ENCODE assay signal across 8 cellular contexts in genomic region chr5:128083811-128084227, GRCh38. TPM values are rescaled to one million over a fixed set of nuclear protein-coding genes. Genes with fewer than 3 reads are reported as not detected.
DNase-seq lines count a peak whose midpoint lies in the region; ATAC-seq and TF ChIP-seq lines count a peak whose summit lies in the region.

No MANE protein-coding gene starts in this region.

- H3K36me3 Mint-ChIP-seq in activated CD8-positive, alpha-beta memory T cell treated with anti-CD3 and anti-CD28 coated beads, Interleukin-2, amount 10 ng/mL, durations not matched to agents 7 days and 5 days = peaks cover 22% of the 10 kb centered on the region
- H3K36me3 Mint-ChIP-seq in progenitor cell of endocrine pancreas (ENCODE audit: insufficient read depth) = no peaks in the 10 kb centered on the region

- CTCF ChIA-PET in activated CD8-positive, alpha-beta memory T cell treated with anti-CD3 and anti-CD28 coated beads, Interleukin-2, amount 10 ng/mL, durations not matched to agents 7 days and 5 days (lab: Charles Lee) = interaction anchor here (1.0 to 1.5 kb wide), 3 partner anchors 8 to 297 kb away, joined by 3 to 5 read pairs (median 3); no protein-coding TSS in a partner anchor
- CTCF ChIA-PET in SK-N-SH (lab: Yijun Ruan, JAX) = interaction anchor here (0.9 to 2.8 kb wide), 10 partner anchors 10 to 208 kb away, joined by 3 to 8 read pairs (median 4); no protein-coding TSS in a partner anchor

- no peaks in the 10 kb centered on the region for H3F3A ChIP-seq in SK-N-SH (replicated peaks; ENCODE audit: insufficient read depth)

- no peaks in the 10 kb centered on the region for H3K9me2 ChIP-seq in SK-N-SH

- H3K4me1 Mint-ChIP-seq in activated CD8-positive, alpha-beta memory T cell treated with anti-CD3 and anti-CD28 coated beads, Interleukin-2, amount 10 ng/mL, durations not matched to agents 7 days and 5 days = peaks cover 53% of the 10 kb centered on the region
- peaks cover 37% of the 10 kb centered on the region for H3K4me1 Mint-ChIP-seq in progenitor cell of endocrine pancreas (ENCODE audit: low read depth)

- 0 out of 4 replicates have a peak, but pooled peaks of 1 of the 2 experiments have one; percentile 27 for TF ChIP-seq EP300 in SK-N-SH (IDR thresholded peaks at IDR 0.05; ENCODE audit: borderline replicate concordance in 1 of 2, low read depth in 1 of 2, low read length in 1 of 2)

- no peaks in the 10 kb centered on the region for H3K9me3 Mint-ChIP-seq in activated CD8-positive, alpha-beta memory T cell treated with anti-CD3 and anti-CD28 coated beads, Interleukin-2, amount 10 ng/mL, durations not matched to agents 7 days and 5 days (ENCODE audit: low read depth)
- H3K9me3 Mint-ChIP-seq in progenitor cell of endocrine pancreas (ENCODE audit: low read depth) = no peaks in the 10 kb centered on the region

- peak overlapping the region; percentile 80 to 86 for H3K4me3 ChIP-seq in SK-N-SH (ENCODE audit: low read depth in 2 of 2, low read length in 1 of 2)
- H3K4me3 ChIP-seq in fibroblast of villous mesenchyme (ENCODE audit: low read depth, low read length) = peak overlapping the region; percentile 83

- no peaks in the 10 kb centered on the region for H3K36me3 ChIP-seq in SK-N-SH (replicated peaks in 1 of 2; ENCODE audit: control insufficient read depth in 1 of 2, insufficient read depth in 2 of 2, low read length in 1 of 2)

- TF ChIP-seq RAD21 in SK-N-SH (IDR thresholded peaks at IDR 0.05; ENCODE audit: low read length) = peak; percentile 46

- peaks cover 6 to 18% of the 10 kb centered on the region in 2 experiments; a peak in 3 of 4 replicates for H3K4me1 ChIP-seq in SK-N-SH (ENCODE audit: control insufficient read depth in 1 of 2, insufficient read depth in 2 of 2, low read depth in 1 of 2, low read length in 1 of 2)

- H2AFZ ChIP-seq in SK-N-SH (ENCODE audit: low read depth) = peak overlapping the region; percentile 65

- peaks cover 81% of the 10 kb centered on the region for H3K79me2 ChIP-seq in SK-N-SH (ENCODE audit: insufficient read depth)

- H3K27ac Mint-ChIP-seq in activated CD8-positive, alpha-beta memory T cell treated with anti-CD3 and anti-CD28 coated beads, Interleukin-2, amount 10 ng/mL, durations not matched to agents 7 days and 5 days = no peak overlapping the region
- no peak overlapping the region for H3K27ac Mint-ChIP-seq in progenitor cell of endocrine pancreas

- POLR2A ChIA-PET in SK-N-SH (lab: Yijun Ruan, JAX) = no interaction called here

- peak overlapping the region; percentile 87 to 98 for H3K27ac ChIP-seq in SK-N-SH (ENCODE audit: low read depth in 2 of 2, low read length in 1 of 2)

- H3K27me3 ChIP-seq in SK-N-SH (ENCODE audit: insufficient read depth) = no peaks in the 10 kb centered on the region

- ATAC-seq in activated CD8-positive, alpha-beta memory T cell treated with anti-CD3 and anti-CD28 coated beads, Interleukin-2, amount 10 ng/mL, durations not matched to agents 7 days and 5 days = peak; percentile 34
- ATAC-seq in HG02884 (IDR thresholded peaks at IDR 0.05; ENCODE audit: unreplicated experiment) = peak; percentile 27

- TF ChIP-seq CTCF in SK-N-SH (IDR thresholded peaks at IDR 0.05) = peak; percentile 43
- peak; percentile 40 for TF ChIP-seq CTCF in fibroblast of villous mesenchyme (IDR thresholded peaks at IDR 0.05; ENCODE audit: insufficient read depth, low read depth, low read length)
- TF ChIP-seq CTCF in progenitor cell of endocrine pancreas (IDR thresholded peaks at IDR 0.05; ENCODE audit: unreplicated experiment) = peak; percentile 47

- H3K27me3 Mint-ChIP-seq in activated CD8-positive, alpha-beta memory T cell treated with anti-CD3 and anti-CD28 coated beads, Interleukin-2, amount 10 ng/mL, durations not matched to agents 7 days and 5 days = no peaks in the 10 kb centered on the region
- no peaks in the 10 kb centered on the region for H3K27me3 Mint-ChIP-seq in progenitor cell of endocrine pancreas

- H4K20me1 ChIP-seq in SK-N-SH (ENCODE audit: insufficient read depth) = peaks cover 19% of the 10 kb centered on the region

- peak overlapping the region; percentile 76 for H3K9ac ChIP-seq in SK-N-SH

- no peaks in the 10 kb centered on the region for H3K9me3 ChIP-seq in SK-N-SH

- no peak for DNase-seq in activated CD8-positive, alpha-beta memory T cell treated with anti-CD3 and anti-CD28 coated beads, Interleukin-2, amount 10 ng/mL, durations not matched to agents 7 days and 5 days
- DNase-seq in activated CD8-positive, alpha-beta memory T cell treated with anti-CD3 and anti-CD28 coated beads, Interleukin-2, amount 50 U/mL, for 48 hours = no peak
- DNase-seq in SK-N-SH (peak; percentile 87), fibroblast of villous mesenchyme (ENCODE audit: low read depth) (peak; percentile 57), progenitor cell of endocrine pancreas (ENCODE audit: low spot score, unreplicated experiment) (peak; percentile 64), foreskin melanocyte (no peak), pons (ENCODE audit: low spot score) (no peak)

- H3K4me2 ChIP-seq in SK-N-SH = peak overlapping the region; percentile 93; the same call in 1 of the 2 replicates

- WGBS in SK-N-SH (ENCODE audit: low lambda C conversion rate) = no CpG with 5 or more reads among the region's 53 CpGs

- H3K4me3 Mint-ChIP-seq in activated CD8-positive, alpha-beta memory T cell treated with anti-CD3 and anti-CD28 coated beads, Interleukin-2, amount 10 ng/mL, durations not matched to agents 7 days and 5 days = peak overlapping the region; percentile 82
- no peak overlapping the region for H3K4me3 Mint-ChIP-seq in progenitor cell of endocrine pancreas (ENCODE audit: low read depth)

TF ChIP-seq in SK-N-SH, 30 proteins besides CTCF, POLR2A, EP300 and RAD21:
- TF ChIP-seq SMC3 (IDR thresholded peaks at IDR 0.05; ENCODE audit: low read depth, low read length) (peak; percentile 30), NRF1 (IDR thresholded peaks at IDR 0.05; ENCODE audit: low read depth, low read length) (0 out of 2 replicates have a peak, but pooled peaks have one; percentile 11), POLR2AphosphoS5 (IDR thresholded peaks at IDR 0.05; ENCODE audit: low read depth, low read length) (no peak), NFIC (IDR thresholded peaks at IDR 0.05; ENCODE audit: borderline replicate concordance) (no peak), SIN3A (IDR thresholded peaks at IDR 0.05; ENCODE audit: borderline replicate concordance, low read depth, low read length) (0 out of 2 replicates have a peak, but pooled peaks have one; percentile 16)
TF ChIP-seq in SK-N-SH: peak in this region for 3.

RNA-seq across cellular contexts. Expression of gene SLC12A2, which starts 0.3 kb away (rescaled TPM):
- total RNA-seq in activated CD8-positive, alpha-beta memory T cell treated with anti-CD3 and anti-CD28 coated beads, Interleukin-2, amount 10 ng/mL, durations not matched to agents 7 days and 5 days = 10 to 100 TPM; 13.7 to 16.3 TPM
- 5.6 and 6.4 TPM in 2 replicates for polyA plus RNA-seq in SK-N-SH (2012; rRNA removed)
- polyA plus RNA-seq in SK-N-SH (2012; cell fraction: cytosol; rRNA removed) = 6.4 and 6.6 TPM in 2 replicates
- 3.4 and 5.4 TPM in 2 replicates for polyA plus RNA-seq in SK-N-SH (2012; cell fraction: nucleus; rRNA removed)
- total RNA-seq in fibroblast of villous mesenchyme = 37.1 and 39.9 TPM in 2 replicates
- total RNA-seq in progenitor cell of endocrine pancreas = 51.7 and 57.4 TPM in 2 replicates

Comparison
In these comparisons a context has a peak if more than half of its experiments do, and no peak if none do; other contexts are left out.
1. DNase-seq: peak in SK-N-SH (single experiment), fibroblast of villous mesenchyme (single experiment) and progenitor cell of endocrine pancreas (single experiment); none in activated CD8-positive, alpha-beta memory T cell treated with anti-CD3 and anti-CD28 coated beads, Interleukin-2, amount 10 ng/mL, durations not matched to agents 7 days and 5 days (single experiment), activated CD8-positive, alpha-beta memory T cell treated with anti-CD3 and anti-CD28 coated beads, Interleukin-2, amount 50 U/mL, for 48 hours (single experiment), foreskin melanocyte (single experiment) and pons (single experiment).
2. Peak in every context shown above with its lines, with median percentiles within 50 percentile points of each other: CTCF ChIP-seq.